Comparison of ENCODE assay signal across 28 cellular contexts in genomic region chr19:35732540-35733179, GRCh38.
"Had no signal": no experiment of that assay in that cellular context is flagged by ENCODE, and none has a peak within 500 bp of the region (broad histone marks: within the 10 kb centered on the region; RNA-seq: fewer than 3 reads in every experiment).

No MANE protein-coding gene starts in this region.

- H3K27me3 Mint-ChIP-seq: central memory CD8-positive, alpha-beta T cell; natural killer cell treated with Interleukin-12 subunit alpha and Interleukin-12 subunit beta and Interleukin-15 and Interleukin-18, amount 100 ng/mL, for 72 hours; stimulated activated naive CD8-positive, alpha-beta T cell treated with anti-CD3 and anti-CD28 coated beads, Interleukin-15, Interleukin-2, amounts not matched to agents 100 ng/mL and 50 ng/mL, for 24 hours had no signal

- H3K9me3 Mint-ChIP-seq: activated naive CD4-positive, alpha-beta T cell treated with anti-CD3 and anti-CD28 coated beads for 36 hours; activated T-helper 1 cell treated with anti-CD3 and anti-CD28 coated beads, Interleukin-12 subunit alpha, Interleukin-12 subunit beta, Interleukin-2, Interleukin-4 antibody, amounts not matched to agents 30 ng/mL and 10 ng/mL and 1 ng/mL, durations not matched to agents 14 hours and 24 hours and 36 hours; central memory CD8-positive, alpha-beta T cell; natural killer cell treated with Interleukin-12 subunit alpha and Interleukin-12 subunit beta and Interleukin-15 and Interleukin-18, amount 100 ng/mL, for 72 hours; stimulated activated naive CD8-positive, alpha-beta T cell treated with anti-CD3 and anti-CD28 coated beads, Interleukin-15, Interleukin-2, amounts not matched to agents 100 ng/mL and 50 ng/mL, for 24 hours; T-helper 1 cell treated with Interleukin-12 subunit alpha and Interleukin-12 subunit beta and Interleukin-4 antibody, amounts not matched to agents 30 μg/mL and 1 μg/mL, for 36 hours had no signal

- DNase-seq: activated CD4-positive, alpha-beta T cell treated with anti-CD3 and anti-CD28 coated beads for 4 hours; activated CD4-positive, alpha-beta T cell treated with anti-CD3 and anti-CD28 coated beads, Interleukin-2, amount 50 U/mL, for 48 hours; activated CD8-positive, alpha-beta memory T cell treated with anti-CD3 and anti-CD28 coated beads, Interleukin-2, amount 50 U/mL, for 4 hours; activated effector memory CD4-positive, alpha-beta T cell treated with anti-CD3 and anti-CD28 coated beads, Interleukin-2, amount 50 U/mL, for 16 hours; activated naive CD4-positive, alpha-beta T cell treated with anti-CD3 and anti-CD28 coated beads for 36 hours; activated T-cell treated with anti-CD3 and anti-CD28 coated beads, Interleukin-2, amount 50 U/mL, for 1 hour; dermis blood vessel endothelial cell; effector CD4-positive, alpha-beta T cell; esophagus squamous epithelium; foreskin melanocyte; heart right ventricle; left ventricle myocardium inferior; spleen; substantia nigra; T-helper 9 cell had no signal

- H3K27ac Mint-ChIP-seq: activated naive CD4-positive, alpha-beta T cell treated with anti-CD3 and anti-CD28 coated beads for 36 hours; activated T-helper 1 cell treated with anti-CD3 and anti-CD28 coated beads, Interleukin-12 subunit alpha, Interleukin-12 subunit beta, Interleukin-2, Interleukin-4 antibody, amounts not matched to agents 30 ng/mL and 10 ng/mL and 1 ng/mL, durations not matched to agents 14 hours and 24 hours and 36 hours; natural killer cell treated with Interleukin-12 subunit alpha and Interleukin-12 subunit beta and Interleukin-15 and Interleukin-18, amount 100 ng/mL, for 72 hours; stimulated activated naive CD8-positive, alpha-beta T cell treated with anti-CD3 and anti-CD28 coated beads, Interleukin-15, Interleukin-2, amounts not matched to agents 100 ng/mL and 50 ng/mL, for 24 hours; T-helper 1 cell treated with Interleukin-12 subunit alpha and Interleukin-12 subunit beta and Interleukin-4 antibody, amounts not matched to agents 30 μg/mL and 1 μg/mL, for 36 hours had no signal

- H3K4me3 Mint-ChIP-seq: activated naive CD4-positive, alpha-beta T cell treated with anti-CD3 and anti-CD28 coated beads for 36 hours; activated T-helper 1 cell treated with anti-CD3 and anti-CD28 coated beads, Interleukin-12 subunit alpha, Interleukin-12 subunit beta, Interleukin-2, Interleukin-4 antibody, amounts not matched to agents 30 ng/mL and 10 ng/mL and 1 ng/mL, durations not matched to agents 14 hours and 24 hours and 36 hours; central memory CD8-positive, alpha-beta T cell; natural killer cell treated with Interleukin-12 subunit alpha and Interleukin-12 subunit beta and Interleukin-15 and Interleukin-18, amount 100 ng/mL, for 72 hours; stimulated activated naive CD8-positive, alpha-beta T cell treated with anti-CD3 and anti-CD28 coated beads, Interleukin-15, Interleukin-2, amounts not matched to agents 100 ng/mL and 50 ng/mL, for 24 hours; T-helper 1 cell treated with Interleukin-12 subunit alpha and Interleukin-12 subunit beta and Interleukin-4 antibody, amounts not matched to agents 30 μg/mL and 1 μg/mL, for 36 hours had no signal

- ATAC-seq: mucosa of descending colon; natural killer cell treated with Interleukin-12 subunit alpha and Interleukin-12 subunit beta and Interleukin-15 and Interleukin-18, amount 100 ng/mL, for 72 hours had no signal

- H3K27ac ChIP-seq: epithelial cell of prostate, esophagus squamous epithelium, heart right ventricle, left ventricle myocardium inferior, neutrophil, parathyroid adenoma, right atrium auricular region, spleen, upper lobe of left lung, vagina, VCaP had no signal
